14 cellular contexts compared by ENCODE assay signal in genomic region chr2:136112949-136113766, GRCh38. TPM values are rescaled to one million over a fixed set of nuclear protein-coding genes. Genes with fewer than 3 reads are reported as not detected.
DNase-seq lines count a peak whose midpoint lies in the region; ATAC-seq and TF ChIP-seq lines count a peak whose summit lies in the region.
"Had no signal": no experiment of that assay in that cellular context is flagged by ENCODE, and none has a peak within 500 bp of the region (broad histone marks: within the 10 kb centered on the region; RNA-seq: fewer than 3 reads in every experiment).

No MANE protein-coding gene starts in this region.

- BruUV-seq in MCF 10A (replicated peaks; lab: Mats Ljungman, UMichigan) = no TSS peak

- intact Hi-C loops in MCF 10A (cut with micrococcal nuclease) (no loop called here), breast epithelium (cut with DNase I; ENCODE audit: low total_unique reads) (no loop called here), right cardiac atrium (cut with DNase I) (loop anchor here in 1 of 4 donors (10.0 kb wide), 1 partner anchor 198 kb away; no protein-coding TSS in a partner anchor)

- DNase-seq in MCF 10A (ENCODE audit: unreplicated experiment) (peak; percentile 46), breast epithelium (ENCODE audit: low spot score in 2 of 2) (no peak), GM20000 (ENCODE audit: low spot score) (no peak), right cardiac atrium (no peak), smooth muscle cell (lab: John Stamatoyannopoulos, UW; ENCODE audit: unreplicated experiment) (no peak)
- DNase-seq in central memory CD8-positive, alpha-beta T cell (ENCODE audit: low spot score in 2 of 2) = no peak
- DNase-seq: activated CD4-positive, alpha-beta T cell treated with anti-CD3 and anti-CD28 coated beads for 4 hours; activated gamma-delta T cell; GDM1; KG1; mesendoderm had no signal

- H3K4me2 ChIP-seq in smooth muscle cell = no peak overlapping the region

- H3K27ac ChIP-seq in breast epithelium (no peak overlapping the region), right cardiac atrium (ENCODE audit: low read length) (no peak overlapping the region), smooth muscle cell (ENCODE audit: low read depth) (no peak overlapping the region)
- H3K27ac ChIP-seq: SK-N-MC had no signal

- H3K36me3 Mint-ChIP-seq in MCF 10A (ENCODE audit: insufficient read depth, unreplicated experiment) = peaks cover 17% of the 10 kb centered on the region
- H3K36me3 Mint-ChIP-seq in central memory CD8-positive, alpha-beta T cell (ENCODE audit: insufficient read depth) = peaks cover 59% of the 10 kb centered on the region

- TF ChIP-seq CTCF in MCF 10A (IDR thresholded peaks at IDR 0.05; ENCODE audit: unreplicated experiment) = no peak
- TF ChIP-seq CTCF in breast epithelium (IDR thresholded peaks at IDR 0.05) = no peak
- no peak for TF ChIP-seq CTCF in GM20000 (IDR thresholded peaks at IDR 0.05; ENCODE audit: extremely low read depth, missing control alignments)
- TF ChIP-seq CTCF in smooth muscle cell (IDR thresholded peaks at IDR 0.05; ENCODE audit: borderline replicate concordance, insufficient read depth, poor library complexity, severe bottlenecking) = no peak

- H3K36me3 ChIP-seq in breast epithelium (no peaks in the 10 kb centered on the region), smooth muscle cell (ENCODE audit: low read depth) (no peaks in the 10 kb centered on the region)

- CTCF ChIA-PET in MCF 10A (lab: Yijun Ruan, JAX) = interaction anchor here (0.6 kb wide), 2 partner anchors 166 to 1362 kb away, joined by 3 to 4 read pairs; no protein-coding TSS in a partner anchor

- H3K9ac ChIP-seq in smooth muscle cell (ENCODE audit: low read depth) = no peak overlapping the region

- H3K27me3 ChIP-seq in breast epithelium (no peaks in the 10 kb centered on the region), right cardiac atrium (ENCODE audit: control insufficient read depth, insufficient read depth) (no peaks in the 10 kb centered on the region), smooth muscle cell (ENCODE audit: low read depth) (no peaks in the 10 kb centered on the region)

- H2AFZ ChIP-seq in smooth muscle cell (ENCODE audit: low read depth) = no peak overlapping the region

- peaks cover 18% of the 10 kb centered on the region for H3K4me1 Mint-ChIP-seq in MCF 10A (ENCODE audit: insufficient read depth, unreplicated experiment)
- peaks cover 48% of the 10 kb centered on the region for H3K4me1 Mint-ChIP-seq in central memory CD8-positive, alpha-beta T cell

- H3K9me3 Mint-ChIP-seq in MCF 10A (ENCODE audit: unreplicated experiment) = no peaks in the 10 kb centered on the region
- no peaks in the 10 kb centered on the region for H3K9me3 Mint-ChIP-seq in central memory CD8-positive, alpha-beta T cell

- H3K27ac Mint-ChIP-seq in MCF 10A (ENCODE audit: low read depth, unreplicated experiment) = no peak overlapping the region
- peak overlapping the region; percentile 99 for H3K27ac Mint-ChIP-seq in central memory CD8-positive, alpha-beta T cell (ENCODE audit: low read depth)

- H3K4me1 ChIP-seq in breast epithelium (no peaks in the 10 kb centered on the region), right cardiac atrium (ENCODE audit: control insufficient read depth, insufficient read depth, low read length) (no peaks in the 10 kb centered on the region), smooth muscle cell (ENCODE audit: low read depth) (peaks cover 39% of the 10 kb centered on the region)

- peaks cover 4% of the 10 kb centered on the region for H3F3A ChIP-seq in smooth muscle cell (ENCODE audit: low read depth)

- H3K4me3 ChIP-seq in breast epithelium (no peak overlapping the region), right cardiac atrium (ENCODE audit: low read length) (no peak overlapping the region), smooth muscle cell (no peak overlapping the region)
- H3K4me3 ChIP-seq: SK-N-MC had no signal

- ATAC-seq in central memory CD8-positive, alpha-beta T cell (replicated peaks; ENCODE audit: extremely low read depth, poor library complexity, severe bottlenecking) = no peak
- ATAC-seq in HG03097 (IDR thresholded peaks at IDR 0.05; ENCODE audit: low FRiP score, unreplicated experiment) (no peak), right cardiac atrium (no peak)

- H3K9me3 ChIP-seq in breast epithelium (no peaks in the 10 kb centered on the region), right cardiac atrium (ENCODE audit: control insufficient read depth, low read length) (no peaks in the 10 kb centered on the region), smooth muscle cell (replicated peaks; ENCODE audit: low read depth) (no peaks in the 10 kb centered on the region)

- POLR2A ChIA-PET in MCF 10A (lab: Yijun Ruan, JAX) = interaction anchor here (0.5 to 1.8 kb wide), 2 partner anchors 23 to 52 kb away, joined by 4 to 5 read pairs; no protein-coding TSS in a partner anchor

- H3K79me2 ChIP-seq in smooth muscle cell (ENCODE audit: low read depth) = no peaks in the 10 kb centered on the region

- H4K20me1 ChIP-seq in smooth muscle cell (ENCODE audit: low read depth) = no peaks in the 10 kb centered on the region

- no peaks in the 10 kb centered on the region for H3K27me3 Mint-ChIP-seq in MCF 10A (ENCODE audit: insufficient read depth, unreplicated experiment)
- no peaks in the 10 kb centered on the region for H3K27me3 Mint-ChIP-seq in central memory CD8-positive, alpha-beta T cell

- H3K4me3 Mint-ChIP-seq in MCF 10A (ENCODE audit: unreplicated experiment) = no peak overlapping the region
- H3K4me3 Mint-ChIP-seq in central memory CD8-positive, alpha-beta T cell = peak overlapping the region; percentile 93

- 60% methylated on average over 5 of the region's 5 CpGs for WGBS in right cardiac atrium
- WGBS in smooth muscle cell (ENCODE audit: low lambda C conversion rate) = 77% methylated on average over 5 of the region's 5 CpGs

- TF ChIP-seq POLR2A in breast epithelium (IDR thresholded peaks at IDR 0.05) (no peak), Raji (IDR thresholded peaks at IDR 0.05; ENCODE audit: insufficient read depth, low read depth, low read length) (peak; percentile 36)

RNA-seq across cellular contexts. Expression of gene CXCR4, which starts 4.8 kb away (rescaled TPM):
- total RNA-seq in MCF 10A (2022) (0.54 and 1.1 TPM in 2 replicates), breast epithelium (10 to 100 TPM; 25.8 to 80.3 (median 32.4) TPM), right cardiac atrium (1 to 10 TPM; 2.2 to 3.6 (median 3.4) TPM), smooth muscle cell (3.7 and 4.0 TPM in 2 replicates)
- polyA plus RNA-seq in right cardiac atrium (3.8 TPM), smooth muscle cell (2.1 and 2.8 TPM in 2 replicates)
